ENCODE assay signal across 10 cellular contexts in genomic region chr9:120919639-120920494, GRCh38. TPM values are rescaled to one million over a fixed set of nuclear protein-coding genes. Genes with fewer than 3 reads are reported as not detected.
DNase-seq lines count a peak whose midpoint lies in the region; ATAC-seq, FAIRE-seq and TF ChIP-seq lines count a peak whose summit lies in the region.
"Had no signal": no experiment of that assay in that cellular context is flagged by ENCODE, and none has a peak within 500 bp of the region (broad histone marks: within the 10 kb centered on the region; RNA-seq: fewer than 3 reads in every experiment).

No MANE protein-coding gene starts in this region.

- H3K36me3 ChIP-seq in astrocyte (ENCODE audit: insufficient read depth, low read length) = no peaks in the 10 kb centered on the region
- H3K36me3 ChIP-seq in lower lobe of right lung = no peaks in the 10 kb centered on the region
- no peaks in the 10 kb centered on the region for H3K36me3 ChIP-seq in thyroid gland

- peak overlapping the region; percentile 90 for H3K4me3 Mint-ChIP-seq in activated CD4-positive, alpha-beta T cell treated with anti-CD3 and anti-CD28 coated beads for 36 hours
- peak overlapping the region; percentile 62 for H3K4me3 Mint-ChIP-seq in astrocyte (ENCODE audit: unreplicated experiment)

- no peak overlapping the region for H3K4me3 ChIP-seq in astrocyte (ENCODE audit: insufficient read depth, low read depth, low read length)
- no peak overlapping the region for H3K4me3 ChIP-seq in lower lobe of right lung
- no peak overlapping the region for H3K4me3 ChIP-seq in thyroid gland (replicated peaks in 1 of 3)

- DNase-seq in activated CD4-positive, alpha-beta T cell treated with anti-CD3 and anti-CD28 coated beads for 36 hours = no peak
- DNase-seq in activated CD4-positive, alpha-beta T cell treated with anti-CD3 and anti-CD28 coated beads, Interleukin-2, amount 50 U/mL, for 1 hour = no peak
- DNase-seq in astrocyte (ENCODE audit: low read depth) = no peak
- DNase-seq in lower lobe of right lung = no peak
- no peak for DNase-seq in thyroid gland
- no peak for DNase-seq in cerebellar nuclear complex (lab: John Stamatoyannopoulos, UW)
- DNase-seq in NK-92 treated with Interleukin-12 subunit alpha and Interleukin-12 subunit beta, amount 100 ng/mL, for 24 hours (lab: John Stamatoyannopoulos, UW) = no peak
- DNase-seq: NCI-H345 had no signal

- H3K9me3 Mint-ChIP-seq in activated CD4-positive, alpha-beta T cell treated with anti-CD3 and anti-CD28 coated beads for 36 hours (ENCODE audit: low read depth) = no peaks in the 10 kb centered on the region
- H3K9me3 Mint-ChIP-seq in astrocyte (ENCODE audit: unreplicated experiment) = peaks cover 2% of the 10 kb centered on the region

- H3K79me2 ChIP-seq in astrocyte (ENCODE audit: insufficient read depth, low read length) = no peaks in the 10 kb centered on the region

- TF ChIP-seq CTCF in astrocyte (IDR thresholded peaks at IDR 0.05; ENCODE audit: insufficient read depth, low read depth, low read length) (no peak), lower lobe of right lung (IDR thresholded peaks at IDR 0.05) (no peak), thyroid gland (IDR thresholded peaks at IDR 0.05) (no peak)

- no peak overlapping the region for H3K4me2 ChIP-seq in astrocyte (ENCODE audit: low read length)

- peak overlapping the region; percentile 0 for H3K9ac ChIP-seq in astrocyte (ENCODE audit: low read length)

- no peaks in the 10 kb centered on the region for H3K9me3 ChIP-seq in astrocyte (ENCODE audit: insufficient read depth, low read depth, low read length)
- H3K9me3 ChIP-seq in lower lobe of right lung = no peaks in the 10 kb centered on the region
- H3K9me3 ChIP-seq in thyroid gland = no peaks in the 10 kb centered on the region

- H3K4me1 Mint-ChIP-seq in activated CD4-positive, alpha-beta T cell treated with anti-CD3 and anti-CD28 coated beads for 36 hours = peaks cover 79% of the 10 kb centered on the region
- peaks cover 19% of the 10 kb centered on the region for H3K4me1 Mint-ChIP-seq in astrocyte (ENCODE audit: low read depth, unreplicated experiment)

- FAIRE-seq in astrocyte (lab: Jason Lieb, UNC) = no peak
- FAIRE-seq: A204.1 had no signal

- no peak for ATAC-seq in activated CD4-positive, alpha-beta T cell treated with anti-CD3 and anti-CD28 coated beads for 36 hours
- ATAC-seq in lower lobe of right lung (peak in 1 of 2 donors; percentile 21), GM21447 (IDR thresholded peaks at IDR 0.05; ENCODE audit: unreplicated experiment) (no peak)

- POLR2A ChIA-PET in activated CD4-positive, alpha-beta T cell treated with anti-CD3 and anti-CD28 coated beads for 36 hours (lab: Charles Lee) = interaction anchor here (1.2 kb wide), 1 partner anchor 9 kb away, joined by 4 read pairs; no protein-coding TSS in a partner anchor

- intact Hi-C loops in activated CD4-positive, alpha-beta T cell treated with anti-CD3 and anti-CD28 coated beads for 36 hours (cut with DNase I, micrococcal nuclease) = no loop called here
- intact Hi-C loops in lower lobe of right lung (cut with DNase I) = no loop called here
- intact Hi-C loops in thyroid gland (cut with DNase I) = no loop called here

- CTCF ChIA-PET in activated CD4-positive, alpha-beta T cell treated with anti-CD3 and anti-CD28 coated beads for 36 hours (lab: Charles Lee) = interaction anchor here (0.7 kb wide), 2 partner anchors 9 to 12 kb away, joined by 3 to 5 read pairs; no protein-coding TSS in a partner anchor

- no peak for TF ChIP-seq POLR2A in thyroid gland (IDR thresholded peaks at IDR 0.05)

- H3K27ac ChIP-seq in astrocyte (ENCODE audit: low read depth, low read length) = no peak overlapping the region
- peak overlapping the region; percentile 62 for H3K27ac ChIP-seq in lower lobe of right lung
- peak overlapping the region; percentile 11 to 63 (median 54) for H3K27ac ChIP-seq in thyroid gland

- 92 to 95% methylated on average over 7 to 10 of the region's 10 CpGs for WGBS in thyroid gland, 2 donors

- no peaks in the 10 kb centered on the region for H3K27me3 ChIP-seq in astrocyte (ENCODE audit: insufficient read depth, low read length)
- no peaks in the 10 kb centered on the region for H3K27me3 ChIP-seq in lower lobe of right lung (ENCODE audit: low read depth)
- H3K27me3 ChIP-seq in thyroid gland = no peaks in the 10 kb centered on the region

- H2AFZ ChIP-seq in astrocyte (ENCODE audit: low read depth, low read length) = no peak overlapping the region

- H3K4me1 ChIP-seq in astrocyte (ENCODE audit: insufficient read depth, low read length) (peaks cover 8% of the 10 kb centered on the region), lower lobe of right lung (peaks cover 39% of the 10 kb centered on the region), thyroid gland (peaks cover 0 to 18% of the 10 kb centered on the region in 2 donors)

- H4K20me1 ChIP-seq in astrocyte (ENCODE audit: insufficient read depth, low read length) = no peaks in the 10 kb centered on the region

- peak overlapping the region; percentile 90 for H3K27ac Mint-ChIP-seq in activated CD4-positive, alpha-beta T cell treated with anti-CD3 and anti-CD28 coated beads for 36 hours
- H3K27ac Mint-ChIP-seq in astrocyte (ENCODE audit: unreplicated experiment) = peak overlapping the region; percentile 66

- H3K27me3 Mint-ChIP-seq in activated CD4-positive, alpha-beta T cell treated with anti-CD3 and anti-CD28 coated beads for 36 hours = no peaks in the 10 kb centered on the region
- H3K27me3 Mint-ChIP-seq in astrocyte (ENCODE audit: low read depth, unreplicated experiment) = no peaks in the 10 kb centered on the region

- H3K36me3 Mint-ChIP-seq in activated CD4-positive, alpha-beta T cell treated with anti-CD3 and anti-CD28 coated beads for 36 hours (ENCODE audit: low read depth) = peaks cover 94% of the 10 kb centered on the region
- no peaks in the 10 kb centered on the region for H3K36me3 Mint-ChIP-seq in astrocyte (ENCODE audit: low read depth, unreplicated experiment)

RNA-seq across cellular contexts. Expression of gene TRAF1, which starts 6.7 kb away (rescaled TPM):
- total RNA-seq in activated CD4-positive, alpha-beta T cell treated with anti-CD3 and anti-CD28 coated beads for 36 hours = 100 to 1,000 TPM; 103 to 113 TPM
- 4.2 and 4.7 TPM in 2 replicates for total RNA-seq in astrocyte
- total RNA-seq in lower lobe of right lung = 5.8 TPM
- 1 to 10 TPM; 5.7 to 7.8 (median 6.6) TPM for total RNA-seq in thyroid gland

RNA-seq across cellular contexts. Expression of gene PHF19, which starts 42.9 kb away (rescaled TPM):
- 100 to 1,000 TPM; 168 to 169 TPM for total RNA-seq in activated CD4-positive, alpha-beta T cell treated with anti-CD3 and anti-CD28 coated beads for 36 hours
- total RNA-seq in astrocyte = 18.0 and 19.5 TPM in 2 replicates
- total RNA-seq in lower lobe of right lung = 24.4 TPM
- 10 to 100 TPM; 10.8 to 24.1 (median 13.1) TPM for total RNA-seq in thyroid gland

Comparison
In these comparisons a context has a peak if more than half of its experiments do, and no peak if none do; other contexts are left out.
1. RNA of gene TRAF1, which starts 6.7 kb away (total RNA-seq): 103 to 113 TPM in activated CD4-positive, alpha-beta T cell treated with anti-CD3 and anti-CD28 coated beads for 36 hours; 5.7 to 7.8 TPM in thyroid gland, 5.8 TPM in lower lobe of right lung (single experiment) and 4.2 to 4.7 TPM in astrocyte; every median in the first group is over 10 times any median in the second.